ENCODE assay signal across 9 cellular contexts in the genomic region with DNA sequence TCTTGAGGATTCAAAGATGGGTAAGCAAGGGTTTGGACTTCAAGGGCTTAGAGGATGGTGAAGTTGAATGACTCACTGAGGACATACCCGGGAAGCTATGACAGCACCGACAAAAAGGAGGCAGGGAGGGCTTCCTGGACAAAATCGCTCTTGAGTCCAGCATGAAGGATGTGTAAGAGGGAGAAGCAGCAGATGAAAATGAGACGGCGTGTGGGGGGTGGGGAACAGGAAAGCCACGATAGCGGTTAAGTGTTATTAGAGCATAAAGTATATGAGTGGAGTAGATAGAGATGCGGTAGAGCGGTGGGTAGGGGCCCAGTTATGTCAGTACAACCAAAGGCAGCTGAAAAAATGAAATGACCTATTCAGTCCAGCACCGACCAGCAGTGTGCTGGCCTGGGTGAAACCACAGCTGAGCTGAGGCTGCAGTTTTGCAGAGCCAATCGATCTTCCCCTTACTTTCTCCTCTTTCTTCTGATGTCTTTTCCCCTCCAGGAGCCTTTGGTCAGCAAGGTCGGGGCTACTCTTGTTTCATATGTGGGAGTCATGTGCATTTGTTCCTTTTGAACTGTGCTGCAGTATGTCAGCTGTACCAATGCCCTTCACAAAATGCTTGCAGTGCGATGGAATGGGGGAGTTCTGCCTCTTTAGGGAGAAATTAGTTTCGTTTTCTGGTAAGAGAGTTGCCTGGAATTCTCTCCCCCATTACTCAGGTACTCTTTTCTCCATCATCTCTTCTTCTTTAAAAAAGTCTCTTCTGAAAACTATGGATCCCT. TPM values are rescaled to one million over a fixed set of nuclear protein-coding genes. Genes with fewer than 3 reads are reported as not detected.
A peak's percentile ranks its signal among the peaks of the same experiment; 100 is the strongest.
DNase-seq lines count a peak whose midpoint lies in the region; TF ChIP-seq lines count a peak whose summit lies in the region.
"Had no signal": no experiment of that assay in that cellular context is flagged by ENCODE, and none has a peak within 500 bp of the region (broad histone marks: within the 10 kb centered on the region; RNA-seq: fewer than 3 reads in every experiment).

No MANE protein-coding gene starts in this region.

- no peak overlapping the region for H3K9ac ChIP-seq in smooth muscle cell (ENCODE audit: low read depth)

- H3K79me2 ChIP-seq in smooth muscle cell (ENCODE audit: low read depth): peaks cover 27% of the 10 kb centered on the region

- H3K4me1 ChIP-seq in smooth muscle cell (ENCODE audit: low read depth): peaks cover 22% of the 10 kb centered on the region

- H3K27me3 Mint-ChIP-seq in T-helper 2 cell treated with Interferon-gamma antibody and Interleukin-4, amounts not matched to agents 5 μg/mL and 100 μg/mL, for 36 hours (ENCODE audit: low read depth): peaks cover 7% of the 10 kb centered on the region

- no peaks in the 10 kb centered on the region for H3K27me3 ChIP-seq in smooth muscle cell (ENCODE audit: low read depth)

- no peaks in the 10 kb centered on the region for H3K9me3 ChIP-seq in smooth muscle cell (replicated peaks; ENCODE audit: low read depth)

- TF ChIP-seq CTCF in fibroblast of pulmonary artery (IDR thresholded peaks at IDR 0.05; ENCODE audit: low read length, missing control alignments) (no peak), smooth muscle cell (IDR thresholded peaks at IDR 0.05; ENCODE audit: borderline replicate concordance, insufficient read depth, poor library complexity, severe bottlenecking) (no peak)

- H2AFZ ChIP-seq in smooth muscle cell (ENCODE audit: low read depth): peak overlapping the region; percentile 24

- peaks cover 41% of the 10 kb centered on the region for H3K4me1 Mint-ChIP-seq in T-helper 2 cell treated with Interferon-gamma antibody and Interleukin-4, amounts not matched to agents 5 μg/mL and 100 μg/mL, for 36 hours (ENCODE audit: low read depth)

- peak overlapping the region; percentile 3 for H3K27ac Mint-ChIP-seq in T-helper 2 cell treated with Interferon-gamma antibody and Interleukin-4, amounts not matched to agents 5 μg/mL and 100 μg/mL, for 36 hours

- peaks cover 20% of the 10 kb centered on the region for H3K36me3 Mint-ChIP-seq in T-helper 2 cell treated with Interferon-gamma antibody and Interleukin-4, amounts not matched to agents 5 μg/mL and 100 μg/mL, for 36 hours (ENCODE audit: low read depth)

- H4K20me1 ChIP-seq in smooth muscle cell (ENCODE audit: low read depth): no peaks in the 10 kb centered on the region

- H3K4me3 Mint-ChIP-seq in T-helper 2 cell treated with Interferon-gamma antibody and Interleukin-4, amounts not matched to agents 5 μg/mL and 100 μg/mL, for 36 hours: peak overlapping the region; percentile 73

- DNase-seq in T-helper 2 cell treated with Interferon-gamma antibody and Interleukin-4, amounts not matched to agents 5 μg/mL and 100 μg/mL, for 36 hours (ENCODE audit: low spot score): no peak
- DNase-seq in T-helper 2 cell: no peak
- peak; percentile 56 for DNase-seq in RPMI7951 (ENCODE audit: low read depth)
- DNase-seq in fibroblast of pulmonary artery (ENCODE audit: low read depth): no peak
- no peak for DNase-seq in smooth muscle cell (lab: John Stamatoyannopoulos, UW; ENCODE audit: unreplicated experiment)
- DNase-seq in middle frontal gyrus (ENCODE audit: extremely low spot score, low spot score): no peak
- no peak for DNase-seq in DMS79 treated with DMSO at 0.1 percent for 48 hours (lab: John Stamatoyannopoulos, UW)
- DNase-seq in cortex of kidney (lab: John Stamatoyannopoulos, UW): no peak
- DNase-seq: activated effector memory CD4-positive, alpha-beta T cell treated with Interleukin-2 at 50 U/mL for 16 hours had no signal

- H3F3A ChIP-seq in smooth muscle cell (ENCODE audit: low read depth): peaks cover 17% of the 10 kb centered on the region

- H3K27ac ChIP-seq in smooth muscle cell (ENCODE audit: low read depth): peak overlapping the region; percentile 86

- H3K36me3 ChIP-seq in smooth muscle cell (ENCODE audit: low read depth): no peaks in the 10 kb centered on the region

- WGBS in smooth muscle cell (ENCODE audit: low lambda C conversion rate): 74% methylated on average over 14 of the region's 14 CpGs

- peaks cover 3% of the 10 kb centered on the region for H3K9me3 Mint-ChIP-seq in T-helper 2 cell treated with Interferon-gamma antibody and Interleukin-4, amounts not matched to agents 5 μg/mL and 100 μg/mL, for 36 hours

- no peak overlapping the region for H3K4me2 ChIP-seq in smooth muscle cell

- H3K4me3 ChIP-seq in fibroblast of pulmonary artery (replicated peaks; ENCODE audit: low read depth, low read length) (peak overlapping the region; percentile 16), smooth muscle cell (no peak overlapping the region)

RNA-seq across cellular contexts. Expression of a gene that starts 2.0 kb away (rescaled TPM):
- total RNA-seq in RPMI7951 (2014; rRNA removed; shearing (Covaris generic)): 6.5 and 7.2 TPM in 2 replicates
- 18.6 and 18.8 TPM in 2 replicates for total RNA-seq in smooth muscle cell
- 13.1 and 14.5 TPM in 2 replicates for polyA plus RNA-seq in smooth muscle cell
